Comparison of ENCODE assay signal across 1 cellular context in genomic region chr20:50464725-50465650, GRCh38.
A peak's percentile ranks its signal among the peaks of the same experiment; 100 is the strongest.
TF ChIP-seq lines count a peak whose summit lies in the region.

No MANE protein-coding gene starts in this region.

TF ChIP-seq in GM12878, 131 proteins besides CTCF, POLR2A, EP300 and RAD21 (continued from another document):
- peak; percentile 32; the same call in 1 of the 2 replicates for TF ChIP-seq PKNOX1 (IDR thresholded peaks at IDR 0.05)
TF ChIP-seq in GM12878: peak in this region for 1.
